ENCODE assay signal across 35 cellular contexts in the genomic region with DNA sequence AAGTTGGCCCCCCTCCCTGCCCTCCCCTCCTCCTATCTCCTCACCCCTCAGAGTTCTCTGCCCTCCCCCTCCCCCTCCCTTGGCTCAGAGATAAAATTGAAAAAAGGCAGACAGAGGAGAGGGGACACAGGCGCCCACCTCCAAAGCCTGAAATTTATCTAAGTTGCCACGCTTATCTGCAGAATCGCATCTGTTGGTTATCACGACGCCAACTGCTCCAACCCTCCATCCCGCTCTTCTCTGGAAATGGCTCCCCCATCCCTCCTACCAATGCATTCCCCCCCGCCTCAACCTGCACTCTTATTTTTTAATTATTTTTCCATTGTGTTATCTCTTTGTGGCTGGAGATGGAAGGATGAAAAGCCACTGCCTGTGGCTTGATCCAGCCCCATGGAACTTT.
"Had no signal": no experiment of that assay in that cellular context is flagged by ENCODE, and none has a peak within 500 bp of the region (broad histone marks: within the 10 kb centered on the region; RNA-seq: fewer than 3 reads in every experiment).

No MANE protein-coding gene starts in this region.

- H3K4me3 Mint-ChIP-seq: activated B cell treated with CpG ODN at 0.5 μM for 24 hours; activated CD4-positive, alpha-beta memory T cell treated with anti-CD3 and anti-CD28 coated beads, Interleukin-2, amount 10 ng/mL, durations not matched to agents 7 days and 5 days; activated CD4-positive, alpha-beta T cell treated with anti-CD3 and anti-CD28 coated beads, Interleukin-2, amount 10 ng/mL, durations not matched to agents 7 days and 5 days; activated CD8-positive, alpha-beta memory T cell treated with anti-CD3 and anti-CD28 coated beads, Interleukin-2, amount 10 ng/mL, durations not matched to agents 7 days and 5 days; activated CD8-positive, alpha-beta T cell treated with anti-CD3 and anti-CD28 coated beads, Interleukin-2, amount 10 ng/mL, durations not matched to agents 7 days and 5 days; activated naive CD4-positive, alpha-beta T cell treated with anti-CD3 and anti-CD28 coated beads, Interleukin-2, amount 10 ng/mL, durations not matched to agents 7 days and 5 days; activated naive CD4-positive, alpha-beta T cell treated with anti-CD3 and anti-CD28 coated beads, Interleukin-2, amount 50 U/mL, for 24 hours; activated naive CD8-positive, alpha-beta T cell; activated naive CD8-positive, alpha-beta T cell treated with anti-CD3 and anti-CD28 coated beads, Interleukin-2, amount 10 ng/mL, durations not matched to agents 7 days and 5 days; activated naive CD8-positive, alpha-beta T cell treated with anti-CD3 and anti-CD28 coated beads, Interleukin-2, amount 50 U/mL, for 24 hours; activated T-cell treated with anti-CD3 and anti-CD28 coated beads, Interleukin-2, amount 50 U/mL, for 24 hours; brain; central memory CD8-positive, alpha-beta T cell; T-helper 1 cell treated with Interleukin-12 subunit alpha and Interleukin-12 subunit beta and Interleukin-4 antibody, amounts not matched to agents 30 μg/mL and 1 μg/mL, for 36 hours; T-helper 2 cell treated with Interferon-gamma antibody and Interleukin-4, amounts not matched to agents 5 μg/mL and 100 μg/mL, for 36 hours had no signal

- H3K4me1 Mint-ChIP-seq: activated B cell treated with CpG ODN at 0.5 μM for 24 hours; activated CD4-positive, alpha-beta memory T cell treated with anti-CD3 and anti-CD28 coated beads, Interleukin-2, amount 10 ng/mL, durations not matched to agents 7 days and 5 days; activated CD4-positive, alpha-beta T cell treated with anti-CD3 and anti-CD28 coated beads, Interleukin-2, amount 10 ng/mL, durations not matched to agents 7 days and 5 days; activated CD8-positive, alpha-beta memory T cell treated with anti-CD3 and anti-CD28 coated beads, Interleukin-2, amount 10 ng/mL, durations not matched to agents 7 days and 5 days; activated naive CD4-positive, alpha-beta T cell treated with anti-CD3 and anti-CD28 coated beads, Interleukin-2, amount 10 ng/mL, durations not matched to agents 7 days and 5 days; activated naive CD4-positive, alpha-beta T cell treated with anti-CD3 and anti-CD28 coated beads, Interleukin-2, amount 50 U/mL, for 24 hours; activated naive CD8-positive, alpha-beta T cell treated with anti-CD3 and anti-CD28 coated beads, Interleukin-2, amount 10 ng/mL, durations not matched to agents 7 days and 5 days; activated naive CD8-positive, alpha-beta T cell treated with anti-CD3 and anti-CD28 coated beads, Interleukin-2, amount 50 U/mL, for 24 hours; central memory CD8-positive, alpha-beta T cell had no signal

- H3K9me3 ChIP-seq: ascending aorta had no signal

- H3K4me1 ChIP-seq: ascending aorta had no signal

- H3K27ac ChIP-seq: ascending aorta, cardiac muscle cell, VCaP had no signal

- ATAC-seq: activated CD8-positive, alpha-beta memory T cell treated with anti-CD3 and anti-CD28 coated beads, Interleukin-2, amount 10 ng/mL, durations not matched to agents 7 days and 5 days; activated CD8-positive, alpha-beta T cell treated with anti-CD3 and anti-CD28 coated beads, Interleukin-2, amount 10 ng/mL, durations not matched to agents 7 days and 5 days; activated naive CD8-positive, alpha-beta T cell treated with anti-CD3 and anti-CD28 coated beads, Interleukin-2, amount 50 U/mL, for 24 hours had no signal

- H3K36me3 Mint-ChIP-seq: activated CD8-positive, alpha-beta memory T cell treated with anti-CD3 and anti-CD28 coated beads, Interleukin-2, amount 10 ng/mL, durations not matched to agents 7 days and 5 days; activated naive CD4-positive, alpha-beta T cell treated with anti-CD3 and anti-CD28 coated beads, Interleukin-2, amount 10 ng/mL, durations not matched to agents 7 days and 5 days; activated naive CD4-positive, alpha-beta T cell treated with anti-CD3 and anti-CD28 coated beads, Interleukin-2, amount 50 U/mL, for 24 hours; activated naive CD8-positive, alpha-beta T cell; activated naive CD8-positive, alpha-beta T cell treated with anti-CD3 and anti-CD28 coated beads, Interleukin-2, amount 10 ng/mL, durations not matched to agents 7 days and 5 days; brain had no signal

- H3K27ac Mint-ChIP-seq: activated B cell treated with CpG ODN at 0.5 μM for 24 hours; activated CD4-positive, alpha-beta memory T cell treated with anti-CD3 and anti-CD28 coated beads, Interleukin-2, amount 10 ng/mL, durations not matched to agents 7 days and 5 days; activated CD4-positive, alpha-beta T cell treated with anti-CD3 and anti-CD28 coated beads, Interleukin-2, amount 10 ng/mL, durations not matched to agents 7 days and 5 days; activated CD8-positive, alpha-beta memory T cell treated with anti-CD3 and anti-CD28 coated beads, Interleukin-2, amount 10 ng/mL, durations not matched to agents 7 days and 5 days; activated CD8-positive, alpha-beta T cell treated with anti-CD3 and anti-CD28 coated beads, Interleukin-2, amount 10 ng/mL, durations not matched to agents 7 days and 5 days; activated naive CD4-positive, alpha-beta T cell treated with anti-CD3 and anti-CD28 coated beads, Interleukin-2, amount 10 ng/mL, durations not matched to agents 7 days and 5 days; activated naive CD4-positive, alpha-beta T cell treated with anti-CD3 and anti-CD28 coated beads, Interleukin-2, amount 50 U/mL, for 24 hours; activated naive CD8-positive, alpha-beta T cell; activated naive CD8-positive, alpha-beta T cell treated with anti-CD3 and anti-CD28 coated beads, Interleukin-2, amount 10 ng/mL, durations not matched to agents 7 days and 5 days; activated naive CD8-positive, alpha-beta T cell treated with anti-CD3 and anti-CD28 coated beads, Interleukin-2, amount 50 U/mL, for 24 hours; activated T-cell treated with anti-CD3 and anti-CD28 coated beads, Interleukin-2, amount 50 U/mL, for 24 hours; activated T-helper 2 cell treated with anti-CD3 and anti-CD28 coated beads, Interferon-gamma antibody, Interleukin-2, Interleukin-4, amounts not matched to agents 10 μg/mL and 5 μg/mL and 100 μg/mL, durations not matched to agents 14 hours and 24 hours and 36 hours; T-helper 1 cell treated with Interleukin-12 subunit alpha and Interleukin-12 subunit beta and Interleukin-4 antibody, amounts not matched to agents 30 μg/mL and 1 μg/mL, for 36 hours; T-helper 2 cell treated with Interferon-gamma antibody and Interleukin-4, amounts not matched to agents 5 μg/mL and 100 μg/mL, for 36 hours had no signal

- H3K4me3 ChIP-seq: ascending aorta, cardiac muscle cell had no signal

- DNase-seq: activated B cell treated with CpG ODN at 0.5 μM for 24 hours; activated CD4-positive, alpha-beta memory T cell treated with anti-CD3 and anti-CD28 coated beads, Interleukin-2, amount 10 ng/mL, durations not matched to agents 7 days and 5 days; activated CD4-positive, alpha-beta T cell treated with anti-CD3 and anti-CD28 coated beads for 4 hours; activated CD4-positive, alpha-beta T cell treated with anti-CD3 and anti-CD28 coated beads, Interleukin-2, amount 10 ng/mL, durations not matched to agents 7 days and 5 days; activated CD4-positive, alpha-beta T cell treated with anti-CD3 and anti-CD28 coated beads, Interleukin-2, amount 50 U/mL, for 48 hours; activated CD4-positive, CD25-positive, alpha-beta regulatory T cell treated with anti-CD3 and anti-CD28 coated beads, Interleukin-2, amount 50 U/mL, for 72 hours; activated CD8-positive, alpha-beta memory T cell treated with anti-CD3 and anti-CD28 coated beads for 24 hours; activated CD8-positive, alpha-beta memory T cell treated with anti-CD3 and anti-CD28 coated beads, Interleukin-2, amount 10 ng/mL, durations not matched to agents 7 days and 5 days; activated CD8-positive, alpha-beta memory T cell treated with anti-CD3 and anti-CD28 coated beads, Interleukin-2, amount 50 U/mL, for 48 hours; activated CD8-positive, alpha-beta T cell treated with anti-CD3 and anti-CD28 coated beads, Interleukin-2, amount 10 ng/mL, durations not matched to agents 7 days and 5 days; activated effector memory CD4-positive, alpha-beta T cell treated with Interleukin-2 at 50 U/mL for 16 hours; activated gamma-delta T cell; activated naive CD4-positive, alpha-beta T cell treated with anti-CD3 and anti-CD28 coated beads, Interleukin-2, amount 10 ng/mL, durations not matched to agents 7 days and 5 days; activated naive CD4-positive, alpha-beta T cell treated with Interleukin-2 at 50 U/mL for 16 hours; activated naive CD8-positive, alpha-beta T cell treated with anti-CD3 and anti-CD28 coated beads, Interleukin-2, amount 10 ng/mL, durations not matched to agents 7 days and 5 days; activated naive CD8-positive, alpha-beta T cell treated with anti-CD3 and anti-CD28 coated beads, Interleukin-2, amount 50 U/mL, for 24 hours; activated T-cell treated with anti-CD3 and anti-CD28 coated beads, Interleukin-2, amount 50 U/mL, for 24 hours; activated T-cell treated with anti-CD3 and anti-CD28 coated beads, Interleukin-2, amount 50 U/mL, for 48 hours; amygdala; anterior cingulate cortex; caudate nucleus; cerebellar nuclear complex; T-helper 1 cell; T-helper 2 cell; T-helper 9 cell had no signal

- H3K9me3 Mint-ChIP-seq: activated B cell treated with CpG ODN at 0.5 μM for 24 hours; activated CD4-positive, alpha-beta memory T cell treated with anti-CD3 and anti-CD28 coated beads, Interleukin-2, amount 10 ng/mL, durations not matched to agents 7 days and 5 days; activated CD4-positive, alpha-beta T cell treated with anti-CD3 and anti-CD28 coated beads, Interleukin-2, amount 10 ng/mL, durations not matched to agents 7 days and 5 days; activated naive CD4-positive, alpha-beta T cell treated with anti-CD3 and anti-CD28 coated beads, Interleukin-2, amount 10 ng/mL, durations not matched to agents 7 days and 5 days; activated naive CD4-positive, alpha-beta T cell treated with anti-CD3 and anti-CD28 coated beads, Interleukin-2, amount 50 U/mL, for 24 hours; activated naive CD8-positive, alpha-beta T cell treated with anti-CD3 and anti-CD28 coated beads, Interleukin-2, amount 10 ng/mL, durations not matched to agents 7 days and 5 days; activated naive CD8-positive, alpha-beta T cell treated with anti-CD3 and anti-CD28 coated beads, Interleukin-2, amount 50 U/mL, for 24 hours; activated T-cell treated with anti-CD3 and anti-CD28 coated beads, Interleukin-2, amount 50 U/mL, for 24 hours; activated T-helper 2 cell treated with anti-CD3 and anti-CD28 coated beads, Interferon-gamma antibody, Interleukin-2, Interleukin-4, amounts not matched to agents 10 μg/mL and 5 μg/mL and 100 μg/mL, durations not matched to agents 14 hours and 24 hours and 36 hours; central memory CD8-positive, alpha-beta T cell; T-helper 1 cell treated with Interleukin-12 subunit alpha and Interleukin-12 subunit beta and Interleukin-4 antibody, amounts not matched to agents 30 μg/mL and 1 μg/mL, for 36 hours; T-helper 2 cell treated with Interferon-gamma antibody and Interleukin-4, amounts not matched to agents 5 μg/mL and 100 μg/mL, for 36 hours had no signal

- H3K36me3 ChIP-seq: ascending aorta, cardiac muscle cell had no signal

- H3K27me3 ChIP-seq: ascending aorta, cardiac muscle cell had no signal
